Comparison of ENCODE assay signal across 8 cellular contexts in the genomic region with DNA sequence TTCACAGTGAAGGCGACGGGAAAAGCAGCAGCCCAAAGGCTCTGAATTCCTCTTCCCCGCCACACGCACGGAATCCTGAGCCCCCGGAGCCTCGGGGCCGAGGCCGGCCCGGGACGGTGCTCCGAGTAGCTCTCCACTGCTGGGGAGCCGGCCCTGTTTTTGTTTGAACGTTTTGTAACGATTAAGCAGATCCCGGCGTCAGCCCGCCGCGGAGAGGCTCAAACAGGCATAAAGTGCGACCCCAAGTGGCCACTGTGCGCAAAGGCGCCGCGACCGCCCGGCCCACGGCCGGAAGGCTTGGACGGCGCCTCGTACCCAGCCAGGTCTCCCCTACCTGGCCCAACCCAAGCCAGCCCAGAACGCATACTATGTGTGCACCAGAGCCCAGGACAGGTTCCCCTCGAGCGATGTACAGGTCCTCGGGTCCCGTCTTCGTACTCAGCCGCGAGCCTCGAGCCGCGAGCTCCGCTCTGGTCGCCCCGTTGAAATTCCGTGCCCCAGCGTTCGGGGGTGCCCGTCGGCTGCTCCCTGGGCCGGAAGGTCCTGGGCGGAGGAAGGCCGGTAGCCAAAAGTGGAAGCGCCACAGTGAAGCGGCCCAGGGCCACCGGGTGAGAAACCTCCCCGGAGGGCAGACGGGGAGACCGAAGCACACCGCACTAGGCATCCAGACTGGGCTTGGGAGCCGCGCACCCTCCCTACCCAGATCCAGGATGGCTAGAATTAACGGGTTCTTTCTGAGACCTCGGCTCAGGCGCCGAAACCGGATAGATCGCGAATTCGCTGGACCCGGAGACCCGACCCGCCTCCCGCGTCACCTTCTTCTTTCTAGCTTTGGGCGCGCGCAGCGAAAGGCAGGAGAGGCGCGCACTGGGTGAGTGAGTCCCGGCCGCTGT. TPM values are rescaled to one million over a fixed set of nuclear protein-coding genes. Genes with fewer than 3 reads are reported as not detected.
DNase-seq lines count a peak whose midpoint lies in the region; ATAC-seq, FAIRE-seq and TF ChIP-seq lines count a peak whose summit lies in the region.

No MANE protein-coding gene starts in this region.

- dilution Hi-C loops in endothelial cell of umbilical vein (cut with MboI; ENCODE audit: extremely low pct_ligation_motif_present, low sequenced_read_pairs) = no loop called here

- H3K4me1 ChIP-seq in endothelial cell of umbilical vein (ENCODE audit: control insufficient read depth, extremely low read depth, insufficient read depth, low read length) = peaks cover 9% of the 10 kb centered on the region

- no peaks in the 10 kb centered on the region for H3K79me2 ChIP-seq in endothelial cell of umbilical vein (ENCODE audit: control insufficient read depth, insufficient read depth, low read length)

- H3K4me3 Mint-ChIP-seq in mesothelial cell of epicardium = peak overlapping the region; percentile 74

- POLR2A ChIA-PET in endothelial cell of umbilical vein (lab: Charles Lee) = no interaction called here

- H3K36me3 ChIP-seq in endothelial cell of umbilical vein (ENCODE audit: control insufficient read depth in 2 of 2, extremely low read depth in 1 of 2, insufficient read depth in 2 of 2, low read length in 2 of 2) = no peaks in the 10 kb centered on the region

- peak; percentile 63 for ATAC-seq in HG03175 (IDR thresholded peaks at IDR 0.05; ENCODE audit: unreplicated experiment)

- H3K9me3 ChIP-seq in endothelial cell of umbilical vein (replicated peaks; ENCODE audit: control insufficient read depth, insufficient read depth, low read length) = no peaks in the 10 kb centered on the region

- TF ChIP-seq POLR2A in endothelial cell of umbilical vein (IDR thresholded peaks at IDR 0.05; ENCODE audit: low read depth, low read length) = no peak

- H3K9ac ChIP-seq in endothelial cell of umbilical vein (replicated peaks; ENCODE audit: extremely low read depth, insufficient read depth, low read length) = peak overlapping the region; percentile 65

- no peaks in the 10 kb centered on the region for H4K20me1 ChIP-seq in endothelial cell of umbilical vein (replicated peaks; ENCODE audit: control insufficient read depth, extremely low read depth, insufficient read depth, low read length)

- H3K9me1 ChIP-seq in endothelial cell of umbilical vein (replicated peaks; ENCODE audit: control insufficient read depth, extremely low read depth, insufficient read depth, low read length) = no peaks in the 10 kb centered on the region

- peak overlapping the region; percentile 16 to 38 (median 24) for H3K4me3 ChIP-seq in endothelial cell of umbilical vein (replicated peaks in 1 of 3; ENCODE audit: insufficient read depth in 1 of 3, low read depth in 1 of 3, low read length in 3 of 3)

- peak; percentile 93 for FAIRE-seq in endothelial cell of umbilical vein (lab: Jason Lieb, UNC)

- peak overlapping the region; percentile 80 for H2AFZ ChIP-seq in endothelial cell of umbilical vein (ENCODE audit: low read depth, low read length)

- intact Hi-C loops in endothelial cell of umbilical vein (cut with micrococcal nuclease) = loop anchor here (1.0 to 10.0 kb wide), 6 partner anchors 44 to 1421 kb away; no protein-coding TSS in a partner anchor

- TF ChIP-seq CTCF in endothelial cell of umbilical vein (IDR thresholded peaks at IDR 0.05; ENCODE audit: extremely low read depth in 1 of 2, insufficient read depth in 1 of 2, low read depth in 1 of 2, low read length in 2 of 2) (peak; percentile 95), mesothelial cell of epicardium (IDR thresholded peaks at IDR 0.05; ENCODE audit: unreplicated experiment) (peak; percentile 95)

- no TSS peak for BruUV-seq in endothelial cell of umbilical vein (replicated peaks; lab: Mats Ljungman, UMichigan)

- H3K27me3 Mint-ChIP-seq in mesothelial cell of epicardium (ENCODE audit: low read depth) = peaks cover 92% of the 10 kb centered on the region

- H3K27ac Mint-ChIP-seq in mesothelial cell of epicardium = peak overlapping the region; percentile 89

- peak; percentile 32 to 72 for DNase-seq in activated CD4-positive, alpha-beta T cell treated with anti-CD3 and anti-CD28 coated beads for 24 hours (ENCODE audit: low read depth in 2 of 2)
- no peak for DNase-seq in activated CD4-positive, alpha-beta T cell treated with anti-CD3 and anti-CD28 coated beads for 1 hour
- DNase-seq in NCI-H748 (lab: John Stamatoyannopoulos, UW; ENCODE audit: unreplicated experiment) (peak; percentile 88), endothelial cell of umbilical vein (ENCODE audit: low read depth, low spot score) (peak; percentile 81), mesothelial cell of epicardium (ENCODE audit: low spot score in 2 of 2, unreplicated experiment in 2 of 2) (peak; percentile 76 to 95)
- peak; percentile 1 for DNase-seq in activated CD8-positive, alpha-beta memory T cell treated with anti-CD3 and anti-CD28 coated beads, Interleukin-2, amount 50 U/mL, for 1 hour (ENCODE audit: extremely low read depth)
- peak; percentile 63 for DNase-seq in stimulated activated CD8-positive, alpha-beta memory T cell treated with anti-CD3 and anti-CD28 coated beads, Interleukin-4, amount 100 ng/mL, for 24 hours (ENCODE audit: low read depth)

- CTCF ChIA-PET in endothelial cell of umbilical vein (lab: Charles Lee) = interaction anchor here (0.6 to 4.5 kb wide), 40 partner anchors 9 to 1639 kb away, joined by 3 to 95 read pairs (median 4); no protein-coding TSS in a partner anchor

- H3K27me3 ChIP-seq in endothelial cell of umbilical vein (ENCODE audit: control insufficient read depth in 2 of 2, insufficient read depth in 2 of 2, low read length in 2 of 2) = peaks cover 45 to 65% of the 10 kb centered on the region in 2 experiments

- no peaks in the 10 kb centered on the region for H3K36me3 Mint-ChIP-seq in mesothelial cell of epicardium

- peak overlapping the region; percentile 9 for H3K27ac ChIP-seq in endothelial cell of umbilical vein (ENCODE audit: insufficient read depth, low read depth, low read length)

- no peaks in the 10 kb centered on the region for H3K9me3 Mint-ChIP-seq in mesothelial cell of epicardium

- H3K4me2 ChIP-seq in endothelial cell of umbilical vein (ENCODE audit: insufficient read depth, low read length) = peak overlapping the region; percentile 60

- peaks cover 36% of the 10 kb centered on the region for H3K4me1 Mint-ChIP-seq in mesothelial cell of epicardium

TF ChIP-seq in endothelial cell of umbilical vein, 7 proteins besides CTCF, POLR2A, EP300 and RAD21:
- TF ChIP-seq EZH2 (IDR thresholded peaks at IDR 0.05; ENCODE audit: borderline replicate concordance, low read depth, low read length, severe bottlenecking) (peak; percentile 86), POLR2AphosphoS5 (IDR thresholded peaks at IDR 0.05; ENCODE audit: insufficient read depth, low read depth, low read length) (no peak), FOS (IDR thresholded peaks at IDR 0.05; ENCODE audit: borderline replicate concordance, insufficient read depth, low read length) (no peak), MYC (IDR thresholded peaks at IDR 0.05; ENCODE audit: low read depth, low read length) (no peak), GATA2 (IDR thresholded peaks at IDR 0.05; ENCODE audit: insufficient read depth, insufficient read length, low read depth, low read length) (no peak)
- TF ChIP-seq, protein P1, sequence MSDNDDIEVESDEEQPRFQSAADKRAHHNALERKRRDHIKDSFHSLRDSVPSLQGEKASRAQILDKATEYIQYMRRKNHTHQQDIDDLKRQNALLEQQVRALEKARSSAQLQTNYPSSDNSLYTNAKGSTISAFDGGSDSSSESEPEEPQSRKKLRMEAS (IDR thresholded peaks at IDR 0.05; ENCODE audit: insufficient read depth, insufficient read length) = no peak

RNA-seq across cellular contexts. Expression of gene MAFB, which starts 1.2 kb away (rescaled TPM):
- total RNA-seq in endothelial cell of umbilical vein = 1.3 and 1.8 TPM in 2 replicates
- polyA plus RNA-seq in endothelial cell of umbilical vein = 3.4 and 4.0 TPM in 2 replicates
- 2.0 and 3.2 TPM in 2 replicates for polyA plus RNA-seq in endothelial cell of umbilical vein (2011; cell fraction: cytosol; rRNA removed)
- 2.9 and 3.5 TPM in 2 replicates for polyA plus RNA-seq in endothelial cell of umbilical vein (2011; cell fraction: nucleus; rRNA removed)
- 3.0 and 8.9 TPM in 2 replicates for polyA plus RNA-seq in endothelial cell of umbilical vein (2012)
- 1.4 and 2.5 TPM in 2 replicates for polyA minus RNA-seq in endothelial cell of umbilical vein
- polyA minus RNA-seq in endothelial cell of umbilical vein (2011; cell fraction: cytosol; rRNA and poly(A)+ RNA removed) = 3.1 TPM
- 1.8 and 3.7 TPM in 2 replicates for polyA minus RNA-seq in endothelial cell of umbilical vein (2011; cell fraction: nucleus; rRNA and poly(A)+ RNA removed)
- 10.8 to 11.5 TPM (median 11.1 TPM) in 3 replicates for total RNA-seq in mesothelial cell of epicardium
